8 cellular contexts compared by ENCODE assay signal in the genomic region with DNA sequence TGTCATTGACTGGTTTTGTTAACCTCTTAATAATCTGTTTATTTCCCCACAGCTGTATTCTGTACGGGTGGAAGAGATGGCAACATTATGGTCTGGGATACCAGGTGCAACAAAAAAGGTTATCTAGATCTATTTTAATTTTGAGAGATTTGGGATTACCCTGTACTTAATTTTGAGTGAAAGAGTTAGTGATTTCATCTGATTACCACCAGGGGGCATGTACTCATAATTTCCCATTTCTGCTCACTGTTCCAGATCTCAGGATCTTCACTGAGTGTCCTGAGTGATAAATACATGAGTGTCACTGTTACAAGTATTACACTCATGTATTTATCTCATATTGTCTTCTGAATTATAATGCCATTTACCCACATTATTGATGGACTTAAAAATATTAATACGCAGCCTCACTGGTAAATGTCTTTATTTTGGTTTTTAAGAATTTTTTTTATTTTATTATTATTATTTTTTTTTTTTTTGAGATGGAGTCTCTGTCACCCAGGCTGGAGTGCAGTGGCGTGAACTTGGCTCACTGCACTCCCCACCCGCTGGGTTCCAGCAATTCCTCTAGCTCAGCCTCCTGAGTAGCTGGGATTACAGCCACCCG. TPM values are rescaled to one million over a fixed set of nuclear protein-coding genes. Genes with fewer than 3 reads are reported as not detected.
A peak's percentile ranks its signal among the peaks of the same experiment; 100 is the strongest.
DNase-seq lines count a peak whose midpoint lies in the region; ATAC-seq and TF ChIP-seq lines count a peak whose summit lies in the region.

No MANE protein-coding gene starts in this region.

- H3K4me3 ChIP-seq in hepatocyte: no peak overlapping the region

- no peaks in the 10 kb centered on the region for H3K9me2 ChIP-seq in hepatocyte (replicated peaks; ENCODE audit: insufficient read depth)

- intact Hi-C loops in Right ventricle myocardium superior (cut with DNase I): no loop called here
- intact Hi-C loops in Right ventricle myocardium inferior (cut with DNase I): loop anchor here (2.0 kb wide), 1 partner anchor 394 kb away; no protein-coding TSS in a partner anchor

- H3K27ac ChIP-seq in hepatocyte: no peak overlapping the region

- H3K4me2 ChIP-seq in hepatocyte: no peak overlapping the region

- H2AFZ ChIP-seq in hepatocyte: no peak overlapping the region

- no peaks in the 10 kb centered on the region for H3K27me3 ChIP-seq in hepatocyte

- DNase-seq in Right ventricle myocardium superior: no peak
- DNase-seq in Right ventricle myocardium inferior (ENCODE audit: missing footprints): no peak
- DNase-seq in NCI-H2171 (lab: John Stamatoyannopoulos, UW): peak; percentile 19
- DNase-seq in amniotic epithelial cell (ENCODE audit: low read depth): peak; percentile 55
- peak; percentile 66 for DNase-seq in hepatocyte (ENCODE audit: low spot score)
- peak; percentile 82 for DNase-seq in superior temporal gyrus (ENCODE audit: extremely low spot score)
- DNase-seq in stimulated activated CD4-positive, alpha-beta T cell treated with anti-CD3 and anti-CD28 coated beads, Interleukin-15, amount 100 ng/mL, for 24 hours: no peak

- no peaks in the 10 kb centered on the region for H4K20me1 ChIP-seq in hepatocyte (ENCODE audit: insufficient read depth, poor library complexity, severe bottlenecking)

- H3K36me3 ChIP-seq in hepatocyte (replicated peaks; ENCODE audit: insufficient read depth, low read depth): no peaks in the 10 kb centered on the region

- TF ChIP-seq CTCF in hepatocyte (IDR thresholded peaks at IDR 0.05; ENCODE audit: poor library complexity): peak; percentile 73

- ATAC-seq in Right ventricle myocardium superior (ENCODE audit: poor library complexity): peak; percentile 58
- no peak for ATAC-seq in Right ventricle myocardium inferior
- ATAC-seq in HG02840 (IDR thresholded peaks at IDR 0.05; ENCODE audit: low FRiP score, unreplicated experiment): no peak

- 92% methylated on average over 5 of the region's 5 CpGs for WGBS in hepatocyte (ENCODE audit: low lambda C conversion rate, missing lambda C conversion rate)

- no peaks in the 10 kb centered on the region for H3K9me3 ChIP-seq in hepatocyte (ENCODE audit: low read depth)

- H3K79me2 ChIP-seq in hepatocyte: no peaks in the 10 kb centered on the region

- no peaks in the 10 kb centered on the region for H3K4me1 ChIP-seq in hepatocyte (ENCODE audit: insufficient read depth)

RNA-seq across cellular contexts. Expression of gene DTL, which starts 27.4 kb away (rescaled TPM):
- total RNA-seq in Right ventricle myocardium superior (0.43 TPM), Right ventricle myocardium inferior (1.3 TPM), hepatocyte (5.7 and 6.7 TPM in 2 replicates)
- polyA plus RNA-seq in hepatocyte: 1.2 and 3.1 TPM in 2 replicates

RNA-seq across cellular contexts. Expression of gene INTS7, which starts 27.6 kb away (rescaled TPM):
- total RNA-seq in Right ventricle myocardium superior (8.2 TPM), Right ventricle myocardium inferior (9.6 TPM), hepatocyte (15.5 and 18.4 TPM in 2 replicates)
- polyA plus RNA-seq in hepatocyte: 11.8 and 14.6 TPM in 2 replicates

Comparison
In these comparisons a context has a peak if more than half of its experiments do, and no peak if none do; other contexts are left out.
1. DNase-seq: peak in NCI-H2171 (single experiment), amniotic epithelial cell (single experiment), hepatocyte (single experiment) and superior temporal gyrus (single experiment); none in Right ventricle myocardium superior (single experiment), Right ventricle myocardium inferior (single experiment) and stimulated activated CD4-positive, alpha-beta T cell treated with anti-CD3 and anti-CD28 coated beads, Interleukin-15, amount 100 ng/mL, for 24 hours (single experiment).